Comparison of ENCODE assay signal across 18 cellular contexts in genomic region chr10:126661841-126662520, GRCh38. TPM values are rescaled to one million over a fixed set of nuclear protein-coding genes. Genes with fewer than 3 reads are reported as not detected.
DNase-seq lines count a peak whose midpoint lies in the region; ATAC-seq and TF ChIP-seq lines count a peak whose summit lies in the region.
"Had no signal": no experiment of that assay in that cellular context is flagged by ENCODE, and none has a peak within 500 bp of the region (broad histone marks: within the 10 kb centered on the region; RNA-seq: fewer than 3 reads in every experiment).

No MANE protein-coding gene starts in this region.

- H4K20me1 ChIP-seq in GM23248 (ENCODE audit: insufficient read depth): no peaks in the 10 kb centered on the region

- TF ChIP-seq CTCF in mucosa of descending colon (IDR thresholded peaks at IDR 0.05) (no peak), tibial artery (IDR thresholded peaks at IDR 0.05) (no peak)

- no peak overlapping the region for H3K27ac Mint-ChIP-seq in stimulated activated memory B cell treated with anti-CD40 and anti-IgM and Interleukin-4, amounts not matched to agents 10 μg/mL and 1 μg/mL and 100 μg/mL, for 72 hours
- H3K27ac Mint-ChIP-seq: activated naive CD8-positive, alpha-beta T cell; activated T-cell treated with anti-CD3 and anti-CD28 coated beads, Interleukin-2, amount 50 U/mL, for 24 hours had no signal

- DNase-seq in GM23248 (peak; percentile 89), left ventricle myocardium superior (no peak), stromal cell of bone marrow (ENCODE audit: low read depth) (peak; percentile 45), mucosa of descending colon (no peak), tibial artery (no peak)
- DNase-seq: activated CD4-positive, alpha-beta T cell treated with anti-CD3 and anti-CD28 coated beads, Interleukin-2, amount 50 U/mL, for 1 hour; activated T-cell treated with anti-CD3 and anti-CD28 coated beads, Interleukin-2, amount 50 U/mL, for 24 hours; Karpas-422; NCI-H146; NCI-H345; stimulated activated CD4-positive, alpha-beta T cell treated with anti-CD3 and anti-CD28 coated beads, Interleukin-15, amount 100 ng/mL, for 24 hours; testis had no signal

- peaks cover 30% of the 10 kb centered on the region for H3K4me1 ChIP-seq in GM23248 (ENCODE audit: insufficient read depth)
- H3K4me1 ChIP-seq in mucosa of descending colon (ENCODE audit: low read depth): no peaks in the 10 kb centered on the region
- peaks cover 0 to 8% (median 2%) of the 10 kb centered on the region in 4 donors for H3K4me1 ChIP-seq in tibial artery
- H3K4me1 ChIP-seq: parathyroid adenoma, SJSA1, testis had no signal

- ATAC-seq in left ventricle myocardium superior (peak; percentile 30), mucosa of descending colon (no peak)
- ATAC-seq in stimulated activated memory B cell treated with anti-CD40 and anti-IgM and Interleukin-4, amounts not matched to agents 10 μg/mL and 1 μg/mL and 100 μg/mL, for 72 hours: no peak

- no peaks in the 10 kb centered on the region for H3K27me3 Mint-ChIP-seq in stimulated activated memory B cell treated with anti-CD40 and anti-IgM and Interleukin-4, amounts not matched to agents 10 μg/mL and 1 μg/mL and 100 μg/mL, for 72 hours

- no peaks in the 10 kb centered on the region for H3K9me3 Mint-ChIP-seq in stimulated activated memory B cell treated with anti-CD40 and anti-IgM and Interleukin-4, amounts not matched to agents 10 μg/mL and 1 μg/mL and 100 μg/mL, for 72 hours
- H3K9me3 Mint-ChIP-seq: activated T-cell treated with anti-CD3 and anti-CD28 coated beads, Interleukin-2, amount 50 U/mL, for 24 hours had no signal

- H2AFZ ChIP-seq in GM23248: peak overlapping the region; percentile 33; the same call in 1 of the 2 replicates
- H2AFZ ChIP-seq: parathyroid adenoma had no signal

- peaks cover 25% of the 10 kb centered on the region for H3F3A ChIP-seq in GM23248 (ENCODE audit: insufficient read depth)

- no peaks in the 10 kb centered on the region for H3K79me2 ChIP-seq in GM23248 (ENCODE audit: insufficient read depth)
- H3K79me2 ChIP-seq: parathyroid adenoma had no signal

- no peaks in the 10 kb centered on the region for H3K9me2 ChIP-seq in GM23248 (ENCODE audit: insufficient read depth)

- H3K27ac ChIP-seq in GM23248 (peak overlapping the region; percentile 95), angular gyrus (ENCODE audit: low read depth, low read length) (peak overlapping the region; percentile 97), tibial artery (no peak overlapping the region)
- H3K27ac ChIP-seq: parathyroid adenoma, SJSA1, testis had no signal

- H3K4me3 ChIP-seq in GM23248 (no peak overlapping the region), mucosa of descending colon (no peak overlapping the region), tibial artery (no peak overlapping the region)
- H3K4me3 ChIP-seq: SJSA1, testis had no signal

- H3K36me3 ChIP-seq in GM23248 (ENCODE audit: low read depth) (no peaks in the 10 kb centered on the region), mucosa of descending colon (ENCODE audit: low read depth) (no peaks in the 10 kb centered on the region), tibial artery (no peaks in the 10 kb centered on the region)
- H3K36me3 ChIP-seq: SJSA1 had no signal

- H3K9ac ChIP-seq in GM23248: peak overlapping the region; percentile 72
- H3K9ac ChIP-seq: parathyroid adenoma had no signal

- H3K36me3 Mint-ChIP-seq in stimulated activated memory B cell treated with anti-CD40 and anti-IgM and Interleukin-4, amounts not matched to agents 10 μg/mL and 1 μg/mL and 100 μg/mL, for 72 hours: no peaks in the 10 kb centered on the region
- H3K36me3 Mint-ChIP-seq: activated naive CD8-positive, alpha-beta T cell; CD14-positive monocyte had no signal

- in situ Hi-C loops in GM23248 (cut with MboI): no loop called here

- H3K4me2 ChIP-seq in GM23248 (ENCODE audit: unreplicated experiment): peak overlapping the region; percentile 66

- no peak overlapping the region for H3K4me3 Mint-ChIP-seq in stimulated activated memory B cell treated with anti-CD40 and anti-IgM and Interleukin-4, amounts not matched to agents 10 μg/mL and 1 μg/mL and 100 μg/mL, for 72 hours
- H3K4me3 Mint-ChIP-seq: activated naive CD8-positive, alpha-beta T cell; activated T-cell treated with anti-CD3 and anti-CD28 coated beads, Interleukin-2, amount 50 U/mL, for 24 hours; CD14-positive monocyte had no signal

- 3 to 9% methylated on average over 4 of the region's 4 CpGs for WGBS in GM23248 (ENCODE audit: low coverage in 1 of 2, low lambda C conversion rate in 2 of 2, missing lambda C conversion rate in 2 of 2), 2 experiments

- H3K4me1 Mint-ChIP-seq in stimulated activated memory B cell treated with anti-CD40 and anti-IgM and Interleukin-4, amounts not matched to agents 10 μg/mL and 1 μg/mL and 100 μg/mL, for 72 hours: no peaks in the 10 kb centered on the region
- H3K4me1 Mint-ChIP-seq: CD14-positive monocyte had no signal

- H3K27me3 ChIP-seq in GM23248 (replicated peaks; ENCODE audit: insufficient read depth): no peaks in the 10 kb centered on the region
- H3K27me3 ChIP-seq in tibial artery: peaks cover 0 to 6% of the 10 kb centered on the region in 2 donors
- H3K27me3 ChIP-seq: testis had no signal

- H3K9me3 ChIP-seq in GM23248 (ENCODE audit: low read depth): no peaks in the 10 kb centered on the region
- H3K9me3 ChIP-seq in mucosa of descending colon: no peaks in the 10 kb centered on the region
- no peaks in the 10 kb centered on the region for H3K9me3 ChIP-seq in tibial artery
- H3K9me3 ChIP-seq: SJSA1, testis had no signal

- intact Hi-C loops in left ventricle myocardium superior (cut with micrococcal nuclease): no loop called here
- intact Hi-C loops in mucosa of descending colon (cut with DNase I, micrococcal nuclease): no loop called here
- intact Hi-C loops in tibial artery (cut with DNase I; ENCODE audit: low total_unique reads): no loop called here

RNA-seq across cellular contexts. Expression of gene C10orf90, which starts 8.5 kb away (rescaled TPM):
- 0.22 TPM in 1 of 2 replicates, not detected in the other for total RNA-seq in GM23248 (2014; rRNA removed; shearing (Covaris generic))
- 0.62 and 0.71 TPM in 2 replicates for polyA plus RNA-seq in GM23248 (2016; fragmentation: Nextera tagmentation; extraction: Ambion mirVana)
- total RNA-seq in left ventricle myocardium superior (not detected), mucosa of descending colon (1 to 10 TPM in 1 of 3 donors, not detected in 2; 1.1 TPM)
- total RNA-seq: SJSA1 had no signal
- polyA plus RNA-seq: CD14-positive monocyte had no signal

Comparison
In these comparisons a context has a peak if more than half of its experiments do, and no peak if none do; other contexts are left out.
1. DNase-seq: peak in GM23248 (single experiment) and stromal cell of bone marrow (single experiment); none in left ventricle myocardium superior (single experiment), mucosa of descending colon (0 of 3) and tibial artery (0 of 2).
2. H3K27ac ChIP-seq: peak in GM23248 (single experiment) and angular gyrus (single experiment); none in tibial artery (0 of 2).